Comparison of ENCODE assay signal across 8 cellular contexts in genomic region chr1:19715334-19716203, GRCh38. TPM values are rescaled to one million over a fixed set of nuclear protein-coding genes. Genes with fewer than 3 reads are reported as not detected.
DNase-seq lines count a peak whose midpoint lies in the region; ATAC-seq and TF ChIP-seq lines count a peak whose summit lies in the region.

No MANE protein-coding gene starts in this region.

- H3K27ac Mint-ChIP-seq in activated CD4-positive, alpha-beta T cell treated with anti-CD3 and anti-CD28 coated beads, Interleukin-2, amount 10 ng/mL, durations not matched to agents 24 days and 14 days: peak overlapping the region; percentile 32

- peaks cover 17% of the 10 kb centered on the region for H3K4me1 Mint-ChIP-seq in activated CD4-positive, alpha-beta T cell treated with anti-CD3 and anti-CD28 coated beads, Interleukin-2, amount 10 ng/mL, durations not matched to agents 24 days and 14 days

- H3K27ac ChIP-seq in coronary artery: no peak overlapping the region

- DNase-seq in GDM1 (lab: John Stamatoyannopoulos, UW) (peak; percentile 75), NCI-H69 (lab: John Stamatoyannopoulos, UW) (peak; percentile 89), coronary artery (ENCODE audit: low spot score) (peak; percentile 84), lower leg skin (ENCODE audit: low spot score in 2 of 2) (peak; percentile 71 to 92)
- DNase-seq in activated CD4-positive, alpha-beta T cell treated with anti-CD3 and anti-CD28 coated beads, Interleukin-2, amount 10 ng/mL, durations not matched to agents 24 days and 14 days: peak; percentile 94
- peak; percentile 83 to 89 (median 87) for DNase-seq in stimulated activated CD4-positive, alpha-beta T cell treated with anti-CD3 and anti-CD28 coated beads, TNF-alpha, amount 100 ng/mL, for 48 hours (ENCODE audit: low read depth in 3 of 3)

- no peaks in the 10 kb centered on the region for H3K27me3 Mint-ChIP-seq in activated CD4-positive, alpha-beta T cell treated with anti-CD3 and anti-CD28 coated beads, Interleukin-2, amount 10 ng/mL, durations not matched to agents 24 days and 14 days

- 45 to 46% methylated on average over 12 of the region's 12 CpGs for WGBS in lower leg skin, 2 donors

- intact Hi-C loops in activated CD4-positive, alpha-beta T cell treated with anti-CD3 and anti-CD28 coated beads, Interleukin-2, amount 10 ng/mL, durations not matched to agents 24 days and 14 days (cut with micrococcal nuclease): loop anchor here (5.0 to 10.0 kb wide), 2 partner anchors 79 to 97 kb away; partner anchors contain the start of gene TMCO4
- intact Hi-C loops in lower leg skin (cut with DNase I; ENCODE audit: low total_unique reads): no loop called here

- TF ChIP-seq POLR2A in lower leg skin (IDR thresholded peaks at IDR 0.05): no peak

- ATAC-seq in HG03460 (IDR thresholded peaks at IDR 0.05; ENCODE audit: unreplicated experiment) (peak; percentile 49), GM21447 (IDR thresholded peaks at IDR 0.05; ENCODE audit: unreplicated experiment) (no peak)

- H3K4me3 Mint-ChIP-seq in activated CD4-positive, alpha-beta T cell treated with anti-CD3 and anti-CD28 coated beads, Interleukin-2, amount 10 ng/mL, durations not matched to agents 24 days and 14 days: no peak overlapping the region

- H3K9me3 Mint-ChIP-seq in activated CD4-positive, alpha-beta T cell treated with anti-CD3 and anti-CD28 coated beads, Interleukin-2, amount 10 ng/mL, durations not matched to agents 24 days and 14 days: no peaks in the 10 kb centered on the region

- H3K36me3 Mint-ChIP-seq in activated CD4-positive, alpha-beta T cell treated with anti-CD3 and anti-CD28 coated beads, Interleukin-2, amount 10 ng/mL, durations not matched to agents 24 days and 14 days (ENCODE audit: low read depth): peaks cover 7% of the 10 kb centered on the region

- H3K4me3 ChIP-seq in coronary artery: no peak overlapping the region
- H3K4me3 ChIP-seq in lower leg skin (ENCODE audit: low read depth, poor library complexity, severe bottlenecking): no peak overlapping the region

- peak; percentile 60 for TF ChIP-seq CTCF in coronary artery (IDR thresholded peaks at IDR 0.05)
- peak in 1 of 3 donors; percentile 30 for TF ChIP-seq CTCF in lower leg skin (IDR thresholded peaks at IDR 0.05)

RNA-seq across cellular contexts. Expression of gene HTR6, which starts 50.9 kb away (rescaled TPM):
- not detected in 2 replicates for total RNA-seq in activated CD4-positive, alpha-beta T cell treated with anti-CD3 and anti-CD28 coated beads, Interleukin-2, amount 10 ng/mL, durations not matched to agents 24 days and 14 days
- total RNA-seq in lower leg skin: under 1 TPM in 1 of 4 donors, not detected in 3; 0.16 TPM
